In genomic region chr3:149634573-149634972, GRCh38 we compare ENCODE assay signal across 19 cellular contexts.
"Had no signal": no experiment of that assay in that cellular context is flagged by ENCODE, and none has a peak within 500 bp of the region (broad histone marks: within the 10 kb centered on the region; RNA-seq: fewer than 3 reads in every experiment).

No MANE protein-coding gene starts in this region.

- H3K9me3 Mint-ChIP-seq: activated B cell treated with CpG ODN at 0.5 μM for 24 hours; activated CD4-positive, alpha-beta T cell treated with anti-CD3 and anti-CD28 coated beads, Interleukin-2, amount 10 ng/mL, durations not matched to agents 24 days and 14 days; activated naive CD4-positive, alpha-beta T cell treated with anti-CD3 and anti-CD28 coated beads for 36 hours; activated T-helper 17 cell treated with anti-CD3 and anti-CD28 coated beads, Interleukin-2, amount 50 U/mL, for 72 hours; central memory CD8-positive, alpha-beta T cell; dendritic cell treated with granulocyte-macrophage colony-stimulating factor and Interleukin-4, amounts not matched to agents 40 ng/mL and 50 ng/mL, for 4 days; stimulated activated effector memory CD8-positive, alpha-beta T cell treated with anti-CD3 and anti-CD28 coated beads, Interleukin-12 subunit alpha, Interleukin-12 subunit beta, amount 100 ng/mL, for 72 hours; T-helper 1 cell treated with Interleukin-12 subunit alpha and Interleukin-12 subunit beta and Interleukin-4 antibody, amounts not matched to agents 30 μg/mL and 1 μg/mL, for 36 hours had no signal

- H3K36me3 Mint-ChIP-seq: stimulated activated effector memory CD8-positive, alpha-beta T cell treated with anti-CD3 and anti-CD28 coated beads, Interleukin-12 subunit alpha, Interleukin-12 subunit beta, amount 100 ng/mL, for 72 hours had no signal

- H3K4me1 Mint-ChIP-seq: activated B cell treated with CpG ODN at 0.5 μM for 24 hours; activated CD4-positive, alpha-beta T cell treated with anti-CD3 and anti-CD28 coated beads, Interleukin-2, amount 10 ng/mL, durations not matched to agents 24 days and 14 days; activated T-helper 17 cell treated with anti-CD3 and anti-CD28 coated beads, Interleukin-2, amount 50 U/mL, for 72 hours; central memory CD8-positive, alpha-beta T cell; stimulated activated effector memory CD8-positive, alpha-beta T cell treated with anti-CD3 and anti-CD28 coated beads, Interleukin-12 subunit alpha, Interleukin-12 subunit beta, amount 100 ng/mL, for 72 hours had no signal

- H3K9me3 ChIP-seq: ovary, upper lobe of left lung had no signal

- ATAC-seq: activated T-helper 17 cell treated with anti-CD3 and anti-CD28 coated beads, Interleukin-2, amount 50 U/mL, for 72 hours; left colon; stimulated activated effector memory CD8-positive, alpha-beta T cell treated with anti-CD3 and anti-CD28 coated beads, Interleukin-12 subunit alpha, Interleukin-12 subunit beta, amount 100 ng/mL, for 72 hours had no signal

- H3K4me2 ChIP-seq: smooth muscle cell had no signal

- DNase-seq: activated B cell treated with CpG ODN at 0.5 μM for 24 hours; activated CD4-positive, alpha-beta T cell treated with anti-CD3 and anti-CD28 coated beads, Interleukin-2, amount 10 ng/mL, durations not matched to agents 24 days and 14 days; activated CD8-positive, alpha-beta memory T cell treated with anti-CD3 and anti-CD28 coated beads for 24 hours; activated naive CD4-positive, alpha-beta T cell treated with anti-CD3 and anti-CD28 coated beads for 36 hours; activated T-cell treated with anti-CD3 and anti-CD28 coated beads for 4 hours; glutamatergic neuron; left colon; mesendoderm; nephron progenitor cell; retina; substantia nigra; upper lobe of left lung had no signal

- H3K27me3 ChIP-seq: ovary, upper lobe of left lung had no signal

- H3K4me3 Mint-ChIP-seq: activated B cell treated with CpG ODN at 0.5 μM for 24 hours; activated CD4-positive, alpha-beta T cell treated with anti-CD3 and anti-CD28 coated beads, Interleukin-2, amount 10 ng/mL, durations not matched to agents 24 days and 14 days; activated naive CD4-positive, alpha-beta T cell treated with anti-CD3 and anti-CD28 coated beads for 36 hours; activated T-helper 17 cell treated with anti-CD3 and anti-CD28 coated beads, Interleukin-2, amount 50 U/mL, for 72 hours; central memory CD8-positive, alpha-beta T cell; dendritic cell treated with granulocyte-macrophage colony-stimulating factor and Interleukin-4, amounts not matched to agents 40 ng/mL and 50 ng/mL, for 4 days; nephron progenitor cell; stimulated activated effector memory CD8-positive, alpha-beta T cell treated with anti-CD3 and anti-CD28 coated beads, Interleukin-12 subunit alpha, Interleukin-12 subunit beta, amount 100 ng/mL, for 72 hours; T-helper 1 cell treated with Interleukin-12 subunit alpha and Interleukin-12 subunit beta and Interleukin-4 antibody, amounts not matched to agents 30 μg/mL and 1 μg/mL, for 36 hours had no signal

- H3K36me3 ChIP-seq: ovary, upper lobe of left lung had no signal

- H3K4me3 ChIP-seq: ovary, smooth muscle cell, upper lobe of left lung had no signal

- H3K27ac Mint-ChIP-seq: activated B cell treated with CpG ODN at 0.5 μM for 24 hours; activated CD4-positive, alpha-beta T cell treated with anti-CD3 and anti-CD28 coated beads, Interleukin-2, amount 10 ng/mL, durations not matched to agents 24 days and 14 days; activated naive CD4-positive, alpha-beta T cell treated with anti-CD3 and anti-CD28 coated beads for 36 hours; activated T-helper 17 cell treated with anti-CD3 and anti-CD28 coated beads, Interleukin-2, amount 50 U/mL, for 72 hours; dendritic cell treated with granulocyte-macrophage colony-stimulating factor and Interleukin-4, amounts not matched to agents 40 ng/mL and 50 ng/mL, for 4 days; nephron progenitor cell; stimulated activated effector memory CD8-positive, alpha-beta T cell treated with anti-CD3 and anti-CD28 coated beads, Interleukin-12 subunit alpha, Interleukin-12 subunit beta, amount 100 ng/mL, for 72 hours; T-helper 1 cell treated with Interleukin-12 subunit alpha and Interleukin-12 subunit beta and Interleukin-4 antibody, amounts not matched to agents 30 μg/mL and 1 μg/mL, for 36 hours had no signal
